8 cellular contexts compared by ENCODE assay signal in the genomic region with DNA sequence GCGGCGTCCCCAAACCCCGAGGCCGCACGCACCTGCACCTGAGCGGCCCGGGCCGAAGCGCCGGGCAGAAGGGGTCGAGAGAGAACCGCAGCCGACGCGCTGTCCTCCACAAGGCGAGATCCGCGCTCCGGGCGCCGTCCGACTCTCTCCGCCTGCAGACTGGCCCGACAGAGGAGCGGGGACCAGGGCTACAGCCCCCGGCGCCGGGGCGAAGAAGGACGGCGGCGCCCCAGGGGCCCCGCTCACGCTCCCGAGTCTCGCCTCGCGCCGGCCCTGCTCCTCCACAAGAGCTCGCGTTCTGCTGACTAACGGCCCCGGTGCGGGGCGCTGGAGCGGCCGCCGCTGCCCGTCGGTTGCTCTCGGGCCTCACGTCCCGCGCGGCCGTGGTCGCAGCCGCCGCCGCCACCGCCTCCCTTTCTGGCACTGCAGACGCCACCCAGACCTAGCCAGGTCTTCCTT. TPM values are rescaled to one million over a fixed set of nuclear protein-coding genes. Genes with fewer than 3 reads are reported as not detected.
DNase-seq lines count a peak whose midpoint lies in the region; ATAC-seq and TF ChIP-seq lines count a peak whose summit lies in the region.

No MANE protein-coding gene starts in this region.

- H3K9me3 ChIP-seq in T-helper 17 cell (ENCODE audit: control insufficient read depth, low read length, poor library complexity, severe bottlenecking): no peaks in the 10 kb centered on the region
- no peaks in the 10 kb centered on the region for H3K9me3 ChIP-seq in gastroesophageal sphincter
- no peaks in the 10 kb centered on the region for H3K9me3 ChIP-seq in gastrocnemius medialis

- no peaks in the 10 kb centered on the region for H3K36me3 ChIP-seq in gastroesophageal sphincter
- no peaks in the 10 kb centered on the region for H3K36me3 ChIP-seq in gastrocnemius medialis

- in situ Hi-C loops in gastrocnemius medialis (cut with MboI; ENCODE audit: low sequenced_read_pairs in 4 of 4): loop anchor here in 1 of 4 donors (25.0 kb wide), 1 partner anchor 677 kb away; no protein-coding TSS in a partner anchor

- H3K27ac ChIP-seq in gastroesophageal sphincter (peak overlapping the region; percentile 64 to 94 (median 92)), gastrocnemius medialis (peak overlapping the region; percentile 88 to 96 (median 92))

- H3K4me1 ChIP-seq in gastroesophageal sphincter (peaks cover 0 to 62% (median 9%) of the 10 kb centered on the region in 3 donors), gastrocnemius medialis (peaks cover 35 to 54% of the 10 kb centered on the region in 2 donors)

- intact Hi-C loops in gastrocnemius medialis (cut with DNase I; ENCODE audit: low total_unique reads): loop anchor here (1.0 to 5.0 kb wide), 7 partner anchors 32 to 1652 kb away; a partner anchor contains a TSS

- H3K27me3 Mint-ChIP-seq in T-helper 17 cell: no peaks in the 10 kb centered on the region

- ATAC-seq in HG03045 (IDR thresholded peaks at IDR 0.05; ENCODE audit: unreplicated experiment) (peak; percentile 21), T-helper 17 cell (peak; percentile 28), gastroesophageal sphincter (peak; percentile 31), gastrocnemius medialis (peak; percentile 29 to 45)

- peaks cover 33% of the 10 kb centered on the region for H3K4me1 Mint-ChIP-seq in T-helper 17 cell

- TF ChIP-seq POLR2A in gastroesophageal sphincter (IDR thresholded peaks at IDR 0.05): no peak
- TF ChIP-seq POLR2A in gastrocnemius medialis (IDR thresholded peaks at IDR 0.05): no peak

- WGBS in gastroesophageal sphincter (ENCODE audit: low coverage in 1 of 2), 2 donors: no CpG with 5 or more reads among the region's 62 CpGs

- H3K36me3 Mint-ChIP-seq in T-helper 17 cell (ENCODE audit: low read depth): peaks cover 3% of the 10 kb centered on the region

- H3K4me3 ChIP-seq in gastroesophageal sphincter (peak overlapping the region; percentile 89 to 94), gastrocnemius medialis (peak overlapping the region; percentile 73 to 96 (median 87))

- TF ChIP-seq CTCF in gastroesophageal sphincter (IDR thresholded peaks at IDR 0.05): peak in 1 of 4 experiments; percentile 25
- no peak for TF ChIP-seq CTCF in gastrocnemius medialis (IDR thresholded peaks at IDR 0.05 in 4 of 5, conservative IDR thresholded peaks at IDR 0.05 in 1 of 5)

- H3K4me3 Mint-ChIP-seq in T-helper 17 cell: peak overlapping the region; percentile 100

- TF ChIP-seq EP300 in gastroesophageal sphincter (IDR thresholded peaks at IDR 0.05): no peak

- peak overlapping the region; percentile 99 for H3K27ac Mint-ChIP-seq in T-helper 17 cell

- DNase-seq in stimulated activated CD8-positive, alpha-beta memory T cell treated with anti-CD3 and anti-CD28 coated beads, Interleukin-12 subunit alpha, Interleukin-12 subunit beta, amount 100 ng/mL, for 4 hours (ENCODE audit: low read depth): peak; percentile 18
- no peak for DNase-seq in stimulated activated CD8-positive, alpha-beta memory T cell treated with anti-CD3 and anti-CD28 coated beads, Interleukin-4, amount 100 ng/mL, for 48 hours
- DNase-seq in T-helper 17 cell (peak in 1 of 3 donors; percentile 4), gastrocnemius medialis (no peak), DMS114 treated with DMSO at 0.1 percent for 48 hours (lab: John Stamatoyannopoulos, UW; ENCODE audit: unreplicated experiment) (no peak), SHP77 (lab: John Stamatoyannopoulos, UW) (no peak)

- H3K27me3 ChIP-seq in gastroesophageal sphincter (no peaks in the 10 kb centered on the region), gastrocnemius medialis (no peaks in the 10 kb centered on the region)

RNA-seq across cellular contexts. Expression of a gene that starts 0.4 kb away (rescaled TPM):
- total RNA-seq in T-helper 17 cell (10 to 100 TPM in 1 of 2 donors, 1 to 10 TPM in 1; 9.1 to 15.9 TPM), gastroesophageal sphincter (10 to 100 TPM; 10.5 to 24.8 (median 15.9) TPM), gastrocnemius medialis (10 to 100 TPM; 20.7 to 35.0 (median 27.0) TPM)

RNA-seq across cellular contexts. Expression of a gene that starts 0.8 kb away (rescaled TPM):
- total RNA-seq in T-helper 17 cell (1 to 10 TPM; 5.4 to 6.2 TPM), gastroesophageal sphincter (10 to 100 TPM in 3 of 4 donors, 1 to 10 TPM in 1; 9.8 to 14.6 (median 11.9) TPM), gastrocnemius medialis (1 to 10 TPM; 1.7 to 9.6 (median 6.3) TPM)
